Comparison of ENCODE assay signal across 18 cellular contexts in the genomic region with DNA sequence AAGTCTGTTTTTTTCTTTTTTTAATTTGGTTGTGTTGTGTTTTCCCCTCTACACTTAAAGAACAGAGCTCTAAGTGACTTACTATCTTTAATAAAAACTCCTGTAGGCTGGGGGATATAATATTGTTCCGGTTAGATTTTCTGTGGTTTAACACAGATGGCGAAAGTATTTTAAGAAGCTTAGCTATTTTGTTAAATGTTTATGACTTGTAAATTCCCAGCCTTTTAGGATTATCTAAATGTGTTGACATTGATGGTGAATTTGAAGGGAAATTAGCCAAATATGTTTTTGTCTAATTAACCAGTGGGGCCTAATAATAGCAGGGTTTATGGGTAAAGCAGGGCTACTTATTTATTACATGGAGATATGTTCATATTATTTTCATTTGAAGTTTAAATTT.
"Had no signal": no experiment of that assay in that cellular context is flagged by ENCODE, and none has a peak within 500 bp of the region (broad histone marks: within the 10 kb centered on the region; RNA-seq: fewer than 3 reads in every experiment).

No MANE protein-coding gene starts in this region.

- H3K4me3 Mint-ChIP-seq: activated naive CD4-positive, alpha-beta T cell treated with anti-CD3 and anti-CD28 coated beads, Interleukin-2, amount 10 ng/mL, durations not matched to agents 7 days and 5 days; activated T-helper 17 cell treated with anti-CD3 and anti-CD28 coated beads, Interleukin-2, amount 50 U/mL, for 72 hours; nephron progenitor cell; stimulated activated naive CD8-positive, alpha-beta T cell treated with anti-CD3 and anti-CD28 coated beads, Interleukin-15, Interleukin-2, amounts not matched to agents 100 ng/mL and 50 ng/mL, for 24 hours had no signal

- H3K27me3 ChIP-seq: heart left ventricle, left lung, ovary, upper lobe of left lung had no signal

- H3K4me1 ChIP-seq: heart left ventricle, left lung, upper lobe of left lung had no signal

- H3K9me3 ChIP-seq: ovary had no signal

- H3K4me3 ChIP-seq: dorsolateral prefrontal cortex, heart left ventricle, left lung, ovary, upper lobe of left lung had no signal

- H3K27ac ChIP-seq: dorsolateral prefrontal cortex, heart left ventricle, left lung, ovary, upper lobe of left lung, WERI-Rb-1 had no signal

- H3K4me1 Mint-ChIP-seq: activated naive CD4-positive, alpha-beta T cell treated with anti-CD3 and anti-CD28 coated beads, Interleukin-2, amount 10 ng/mL, durations not matched to agents 7 days and 5 days; activated T-helper 17 cell treated with anti-CD3 and anti-CD28 coated beads, Interleukin-2, amount 50 U/mL, for 72 hours; nephron progenitor cell had no signal

- H3K27ac Mint-ChIP-seq: activated naive CD4-positive, alpha-beta T cell treated with anti-CD3 and anti-CD28 coated beads, Interleukin-2, amount 10 ng/mL, durations not matched to agents 7 days and 5 days; activated T-helper 17 cell treated with anti-CD3 and anti-CD28 coated beads, Interleukin-2, amount 50 U/mL, for 72 hours; nephron progenitor cell; stimulated activated naive CD8-positive, alpha-beta T cell treated with anti-CD3 and anti-CD28 coated beads, Interleukin-15, Interleukin-2, amounts not matched to agents 100 ng/mL and 50 ng/mL, for 24 hours had no signal

- H3K27me3 Mint-ChIP-seq: activated naive CD4-positive, alpha-beta T cell treated with anti-CD3 and anti-CD28 coated beads, Interleukin-2, amount 10 ng/mL, durations not matched to agents 7 days and 5 days; activated T-helper 17 cell treated with anti-CD3 and anti-CD28 coated beads, Interleukin-2, amount 50 U/mL, for 72 hours; stimulated activated naive CD8-positive, alpha-beta T cell treated with anti-CD3 and anti-CD28 coated beads, Interleukin-15, Interleukin-2, amounts not matched to agents 100 ng/mL and 50 ng/mL, for 24 hours had no signal

- H3K36me3 ChIP-seq: heart left ventricle, left lung, ovary, upper lobe of left lung, WERI-Rb-1 had no signal

- H3K36me3 Mint-ChIP-seq: activated naive CD4-positive, alpha-beta T cell treated with anti-CD3 and anti-CD28 coated beads, Interleukin-2, amount 10 ng/mL, durations not matched to agents 7 days and 5 days had no signal

- DNase-seq: activated CD4-positive, alpha-beta T cell treated with anti-CD3 and anti-CD28 coated beads for 48 hours; activated CD8-positive, alpha-beta memory T cell treated with anti-CD3 and anti-CD28 coated beads for 24 hours; activated naive CD4-positive, alpha-beta T cell treated with anti-CD3 and anti-CD28 coated beads, Interleukin-2, amount 10 ng/mL, durations not matched to agents 7 days and 5 days; amniotic stem cell; dorsolateral prefrontal cortex; foreskin melanocyte; heart left ventricle; islet precursor cell; left lung; mesenchymal stem cell; nephron progenitor cell; ovary; stimulated activated CD4-positive, alpha-beta T cell treated with anti-CD3 and anti-CD28 coated beads, Interleukin-15, amount 100 ng/mL, for 24 hours; stimulated activated CD4-positive, alpha-beta T cell treated with anti-CD3 and anti-CD28 coated beads, Interleukin-4, amount 100 ng/mL, for 24 hours; upper lobe of left lung; WERI-Rb-1 had no signal
